Comparison of ENCODE assay signal across 9 cellular contexts in the genomic region with DNA sequence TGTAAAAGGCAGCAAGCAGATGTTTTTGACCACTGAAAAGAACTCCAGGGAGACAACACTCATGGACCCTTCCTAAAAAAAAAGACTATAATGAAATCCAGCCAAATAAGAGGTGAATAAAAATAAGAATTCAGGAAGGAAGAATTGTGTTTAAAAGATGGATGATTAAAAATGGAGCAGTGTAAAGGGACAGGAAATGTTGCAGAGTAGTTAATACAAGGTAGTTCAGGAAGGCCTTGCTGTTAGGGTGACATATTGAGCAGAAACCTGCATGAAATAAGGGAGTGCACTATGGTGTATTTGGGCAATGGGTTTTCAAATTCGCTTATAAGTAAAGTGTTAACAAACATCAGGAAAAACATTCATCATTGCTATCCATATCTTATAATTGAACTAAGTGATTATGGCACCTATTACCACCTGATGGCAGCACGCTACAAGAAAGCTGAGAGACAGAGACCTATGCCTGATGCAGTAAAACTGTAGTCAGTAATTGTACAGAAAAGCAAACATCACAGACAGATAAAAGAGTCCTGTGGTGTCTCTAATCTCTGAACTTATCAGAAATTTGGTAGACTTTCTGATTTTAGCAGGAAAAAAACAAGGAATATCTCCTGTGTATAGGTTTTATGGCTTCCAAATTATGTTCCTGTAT. TPM values are rescaled to one million over a fixed set of nuclear protein-coding genes. Genes with fewer than 3 reads are reported as not detected.
DNase-seq lines count a peak whose midpoint lies in the region; ATAC-seq and TF ChIP-seq lines count a peak whose summit lies in the region.
"Had no signal": no experiment of that assay in that cellular context is flagged by ENCODE, and none has a peak within 500 bp of the region (broad histone marks: within the 10 kb centered on the region; RNA-seq: fewer than 3 reads in every experiment).

No MANE protein-coding gene starts in this region.

- H3K36me3 Mint-ChIP-seq in CD4-positive, alpha-beta T cell (ENCODE audit: low read depth): no peaks in the 10 kb centered on the region
- no peaks in the 10 kb centered on the region for H3K36me3 Mint-ChIP-seq in activated T-helper 17 cell treated with anti-CD3 and anti-CD28 coated beads, Interleukin-2, amount 50 U/mL, for 72 hours (ENCODE audit: low read depth)
- H3K36me3 Mint-ChIP-seq: IgD-negative memory B cell had no signal

- H3K27ac ChIP-seq in CD4-positive, alpha-beta T cell (ENCODE audit: low read depth, low read length): no peak overlapping the region
- H3K27ac ChIP-seq in upper lobe of right lung: no peak overlapping the region

- POLR2A ChIA-PET in CD4-positive, alpha-beta T cell (lab: Charles Lee): interaction anchor here (1.0 kb wide), 1 partner anchor 1864 kb away, joined by 3 read pairs; no protein-coding TSS in a partner anchor

- no peak overlapping the region for H3K27ac Mint-ChIP-seq in CD4-positive, alpha-beta T cell
- H3K27ac Mint-ChIP-seq in activated T-helper 17 cell treated with anti-CD3 and anti-CD28 coated beads, Interleukin-2, amount 50 U/mL, for 72 hours: no peak overlapping the region
- H3K27ac Mint-ChIP-seq: IgD-negative memory B cell had no signal

- intact Hi-C loops in CD4-positive, alpha-beta T cell (cut with DNase I, micrococcal nuclease): loop anchor here (2.0 to 10.0 kb wide), 8 partner anchors 92 to 742 kb away; a partner anchor contains a TSS
- intact Hi-C loops in upper lobe of right lung (cut with DNase I): no loop called here

- H3K4me3 ChIP-seq in upper lobe of right lung: no peak overlapping the region

- H3K27me3 ChIP-seq in CD4-positive, alpha-beta T cell (ENCODE audit: control insufficient read depth, insufficient read depth, low read length): peaks cover 8% of the 10 kb centered on the region
- H3K27me3 ChIP-seq in upper lobe of right lung: peaks cover 4% of the 10 kb centered on the region

- peak in 6 of 10 experiments; percentile 4 to 35 (median 16) for DNase-seq in CD4-positive, alpha-beta T cell
- DNase-seq in NCI-H526 (lab: John Stamatoyannopoulos, UW): peak; percentile 20 to 64
- DNase-seq in iPS-NIHi11 (ENCODE audit: low spot score): peak; percentile 12
- DNase-seq in upper lobe of right lung: no peak
- no peak for DNase-seq in cortex of kidney (lab: John Stamatoyannopoulos, UW)

- no peak overlapping the region for H3K4me3 Mint-ChIP-seq in CD4-positive, alpha-beta T cell
- no peak overlapping the region for H3K4me3 Mint-ChIP-seq in activated T-helper 17 cell treated with anti-CD3 and anti-CD28 coated beads, Interleukin-2, amount 50 U/mL, for 72 hours

- H3K9me3 Mint-ChIP-seq in CD4-positive, alpha-beta T cell: no peaks in the 10 kb centered on the region
- no peaks in the 10 kb centered on the region for H3K9me3 Mint-ChIP-seq in activated T-helper 17 cell treated with anti-CD3 and anti-CD28 coated beads, Interleukin-2, amount 50 U/mL, for 72 hours
- H3K9me3 Mint-ChIP-seq: IgD-negative memory B cell had no signal

- H3K4me1 ChIP-seq in upper lobe of right lung: no peaks in the 10 kb centered on the region

- peak; percentile 70 for TF ChIP-seq CTCF in CD4-positive, alpha-beta T cell (IDR thresholded peaks at IDR 0.05)
- peak; percentile 32 for TF ChIP-seq CTCF in upper lobe of right lung (IDR thresholded peaks at IDR 0.05)

- CTCF ChIA-PET in CD4-positive, alpha-beta T cell (lab: Charles Lee): interaction anchor here (1.1 kb wide), 1 partner anchor 46 kb away, joined by 3 read pairs; no protein-coding TSS in a partner anchor

- H3K4me1 Mint-ChIP-seq in CD4-positive, alpha-beta T cell (ENCODE audit: low read depth): no peaks in the 10 kb centered on the region
- no peaks in the 10 kb centered on the region for H3K4me1 Mint-ChIP-seq in activated T-helper 17 cell treated with anti-CD3 and anti-CD28 coated beads, Interleukin-2, amount 50 U/mL, for 72 hours
- H3K4me1 Mint-ChIP-seq: IgD-negative memory B cell had no signal

- peak; percentile 88 for ATAC-seq in CD4-positive, alpha-beta T cell (ENCODE audit: poor library complexity)
- ATAC-seq in GM18861 (IDR thresholded peaks at IDR 0.05; ENCODE audit: unreplicated experiment) (peak; percentile 79), HG03520 (IDR thresholded peaks at IDR 0.05; ENCODE audit: unreplicated experiment) (peak; percentile 62), upper lobe of right lung (peak; percentile 74)
- peak; percentile 91 for ATAC-seq in activated T-helper 17 cell treated with anti-CD3 and anti-CD28 coated beads, Interleukin-2, amount 50 U/mL, for 72 hours (replicated peaks)

- H3K9me3 ChIP-seq in CD4-positive, alpha-beta T cell (ENCODE audit: control insufficient read depth, low read length): no peaks in the 10 kb centered on the region
- H3K9me3 ChIP-seq in upper lobe of right lung: no peaks in the 10 kb centered on the region

- peaks cover 4% of the 10 kb centered on the region for H3K27me3 Mint-ChIP-seq in CD4-positive, alpha-beta T cell
- peaks cover 7% of the 10 kb centered on the region for H3K27me3 Mint-ChIP-seq in activated T-helper 17 cell treated with anti-CD3 and anti-CD28 coated beads, Interleukin-2, amount 50 U/mL, for 72 hours

- no peaks in the 10 kb centered on the region for H3K36me3 ChIP-seq in upper lobe of right lung

RNA-seq across cellular contexts. Expression of a gene that starts 5.8 kb away (rescaled TPM):
- 10 to 100 TPM; 23.1 to 24.6 TPM for total RNA-seq in CD4-positive, alpha-beta T cell
- total RNA-seq in activated T-helper 17 cell treated with anti-CD3 and anti-CD28 coated beads, Interleukin-2, amount 50 U/mL, for 72 hours: 10 to 100 TPM; 21.2 to 28.6 TPM
- 14.8 TPM for total RNA-seq in upper lobe of right lung

RNA-seq across cellular contexts. Expression of a gene that starts 6.6 kb away (rescaled TPM):
- 10 to 100 TPM; 62.8 to 62.9 TPM for total RNA-seq in CD4-positive, alpha-beta T cell
- 10 to 100 TPM; 30.0 to 39.7 TPM for total RNA-seq in activated T-helper 17 cell treated with anti-CD3 and anti-CD28 coated beads, Interleukin-2, amount 50 U/mL, for 72 hours
- total RNA-seq in upper lobe of right lung: 50.3 TPM

RNA-seq across cellular contexts. Expression of a gene that starts 48.3 kb away (rescaled TPM):
- not detected for total RNA-seq in CD4-positive, alpha-beta T cell
- total RNA-seq in activated T-helper 17 cell treated with anti-CD3 and anti-CD28 coated beads, Interleukin-2, amount 50 U/mL, for 72 hours: not detected
- not detected for total RNA-seq in upper lobe of right lung

Comparison
In these comparisons a context has a peak if more than half of its experiments do, and no peak if none do; other contexts are left out.
1. DNase-seq: peak in CD4-positive, alpha-beta T cell (6 of 10), NCI-H526 (2 of 2) and iPS-NIHi11 (single experiment); none in upper lobe of right lung (single experiment) and cortex of kidney (single experiment).
2. Peak in every context shown above with its lines, with median percentiles within 50 percentile points of each other: ATAC-seq.